ENCODE assay signal across 13 cellular contexts in genomic region chr18:74289946-74290478, GRCh38. TPM values are rescaled to one million over a fixed set of nuclear protein-coding genes. Genes with fewer than 3 reads are reported as not detected.
DNase-seq lines count a peak whose midpoint lies in the region; ATAC-seq and TF ChIP-seq lines count a peak whose summit lies in the region.
"Had no signal": no experiment of that assay in that cellular context is flagged by ENCODE, and none has a peak within 500 bp of the region (broad histone marks: within the 10 kb centered on the region; RNA-seq: fewer than 3 reads in every experiment).

No MANE protein-coding gene starts in this region.

- no peaks in the 10 kb centered on the region for H3K9me3 ChIP-seq in liver (ENCODE audit: control insufficient read depth in 4 of 4, low read length in 3 of 4)
- H3K9me3 ChIP-seq in transverse colon = no peaks in the 10 kb centered on the region
- no peaks in the 10 kb centered on the region for H3K9me3 ChIP-seq in aorta (ENCODE audit: control insufficient read depth, low read length)
- H3K9me3 ChIP-seq: ascending aorta, mucosa of descending colon had no signal

- no peak for TF ChIP-seq POLR2A in transverse colon (IDR thresholded peaks at IDR 0.05)

- peak overlapping the region; percentile 82 to 83 for H3K27ac ChIP-seq in liver (ENCODE audit: low read depth in 1 of 2, low read length in 2 of 2)
- H3K27ac ChIP-seq in transverse colon = peak overlapping the region; percentile 81 to 91 (median 86)
- no peak overlapping the region for H3K27ac ChIP-seq in aorta (ENCODE audit: low read depth in 1 of 2, low read length in 2 of 2)

- no peaks in the 10 kb centered on the region for H3K27me3 Mint-ChIP-seq in activated naive CD8-positive, alpha-beta T cell treated with anti-CD3 and anti-CD28 coated beads for 36 hours

- 37% methylated on average over 9 of the region's 9 CpGs for WGBS in liver
- 92% methylated on average over 6 to 9 of the region's 9 CpGs for WGBS in transverse colon (ENCODE audit: low coverage in 1 of 2), 2 donors
- 95 to 97% methylated on average over 9 of the region's 9 CpGs for WGBS in aorta, 2 donors

- peaks cover 5% of the 10 kb centered on the region for H3K36me3 Mint-ChIP-seq in activated naive CD8-positive, alpha-beta T cell treated with anti-CD3 and anti-CD28 coated beads for 36 hours

- in situ Hi-C loops in transverse colon (cut with MboI; ENCODE audit: low pct_ligation_motif_present in 1 of 4, low pct_unique_long_range_greater_than_20kb in 1 of 4, low sequenced_read_pairs in 3 of 4) = no loop called here

- no peaks in the 10 kb centered on the region for H3K9me3 Mint-ChIP-seq in activated naive CD8-positive, alpha-beta T cell treated with anti-CD3 and anti-CD28 coated beads for 36 hours

- H3K4me3 Mint-ChIP-seq in activated naive CD8-positive, alpha-beta T cell treated with anti-CD3 and anti-CD28 coated beads for 36 hours = peak overlapping the region; percentile 92

- DNase-seq in activated effector memory CD4-positive, alpha-beta T cell treated with anti-CD3 and anti-CD28 coated beads, Interleukin-2, amount 50 U/mL, for 16 hours = peak; percentile 33
- DNase-seq in activated effector memory CD4-positive, alpha-beta T cell treated with Interleukin-2 at 50 U/mL for 16 hours = no peak
- DNase-seq in activated naive CD8-positive, alpha-beta T cell treated with anti-CD3 and anti-CD28 coated beads for 36 hours = no peak
- DNase-seq in transverse colon (no peak), aorta (no peak), HPDE6-E6E7 (ENCODE audit: extremely low spot score) (no peak)
- DNase-seq: Kasumi-1, mucosa of descending colon had no signal

- peak overlapping the region; percentile 84 to 98 (median 94) for H3K4me3 ChIP-seq in liver (ENCODE audit: low read depth in 1 of 3, low read length in 3 of 3)
- H3K4me3 ChIP-seq in transverse colon = peak overlapping the region in 1 of 4 donors; percentile 61
- no peak overlapping the region for H3K4me3 ChIP-seq in aorta (ENCODE audit: low read length in 2 of 2)

- TF ChIP-seq RAD21 in liver (IDR thresholded peaks at IDR 0.05) = peak in 1 of 2 donors; percentile 17

- ATAC-seq in aorta (ENCODE audit: low FRiP score) (no peak), HG03097 (IDR thresholded peaks at IDR 0.05; ENCODE audit: low FRiP score, unreplicated experiment) (no peak)

- H3K27ac Mint-ChIP-seq in activated naive CD8-positive, alpha-beta T cell treated with anti-CD3 and anti-CD28 coated beads for 36 hours = no peak overlapping the region

- H3K9ac ChIP-seq in liver (ENCODE audit: low read depth in 1 of 2, low read length in 2 of 2) = peak overlapping the region; percentile 63 to 89

- H3K27me3 ChIP-seq in liver (ENCODE audit: control insufficient read depth in 4 of 4, insufficient read depth in 4 of 4, low read length in 3 of 4) = no peaks in the 10 kb centered on the region
- no peaks in the 10 kb centered on the region for H3K27me3 ChIP-seq in transverse colon
- H3K27me3 ChIP-seq in aorta (ENCODE audit: control insufficient read depth in 1 of 2, insufficient read depth in 2 of 2, low read length in 1 of 2) = no peaks in the 10 kb centered on the region
- H3K27me3 ChIP-seq: ascending aorta had no signal

- no peak for TF ChIP-seq CTCF in liver (IDR thresholded peaks at IDR 0.05; ENCODE audit: low read depth, low read length, missing input control)
- no peak for TF ChIP-seq CTCF in transverse colon (IDR thresholded peaks at IDR 0.05)

- peaks cover 14% of the 10 kb centered on the region for H3K4me1 Mint-ChIP-seq in activated naive CD8-positive, alpha-beta T cell treated with anti-CD3 and anti-CD28 coated beads for 36 hours

- peaks cover 2 to 40% (median 15%) of the 10 kb centered on the region in 4 donors for H3K4me1 ChIP-seq in liver (ENCODE audit: control insufficient read depth in 4 of 4, insufficient read depth in 4 of 4, low read length in 3 of 4)
- H3K4me1 ChIP-seq in transverse colon = peaks cover 0 to 36% (median 22%) of the 10 kb centered on the region in 4 donors
- H3K4me1 ChIP-seq in aorta (ENCODE audit: control insufficient read depth in 1 of 2, insufficient read depth in 2 of 2, low read length in 2 of 2) = peaks cover 0 to 2% of the 10 kb centered on the region in 2 donors

- H3K36me3 ChIP-seq in liver (ENCODE audit: control insufficient read depth in 4 of 4, insufficient read depth in 3 of 4, low read depth in 1 of 4, low read length in 3 of 4) = peaks cover 0 to 5% (median 2%) of the 10 kb centered on the region in 4 donors
- H3K36me3 ChIP-seq in transverse colon = no peaks in the 10 kb centered on the region
- H3K36me3 ChIP-seq in aorta (ENCODE audit: control insufficient read depth in 1 of 2, insufficient read depth in 2 of 2, low read length in 1 of 2) = no peaks in the 10 kb centered on the region
- H3K36me3 ChIP-seq: ascending aorta had no signal

- intact Hi-C loops in transverse colon (cut with DNase I; ENCODE audit: low total_unique reads) = loop anchor here (5.0 kb wide), 1 partner anchor 607 kb away; no protein-coding TSS in a partner anchor
- intact Hi-C loops in aorta (cut with DNase I) = loop anchor here (2.0 to 10.0 kb wide), 4 partner anchors 143 to 307 kb away; partner anchors contain the start of genes FBXO15 (in 2 of the 2), CNDP2 (in 1 of the 2), TIMM21 (in 1 of the 2) and ZNF407 (in 1 of the 2)

- no peak for TF ChIP-seq EP300 in transverse colon (IDR thresholded peaks at IDR 0.05; ENCODE audit: low read depth)

TF ChIP-seq in liver, 16 proteins besides CTCF, POLR2A, EP300 and RAD21 (continues in another document):
- peak; percentile 65 for TF ChIP-seq REST (IDR thresholded peaks at IDR 0.05)
- TF ChIP-seq HNF4A (conservative IDR thresholded peaks at IDR 0.05) = peak in 1 of 2 donors; percentile 28
- TF ChIP-seq RXRA (IDR thresholded peaks at IDR 0.05) = peak in 1 of 2 donors; percentile 39
- TF ChIP-seq YY1 (IDR thresholded peaks at IDR 0.05) = no peak
- TF ChIP-seq HNF4G (IDR thresholded peaks at IDR 0.05) = no peak
- TF ChIP-seq FOXA2 (IDR thresholded peaks at IDR 0.05) = no peak
- TF ChIP-seq, protein P1, sequence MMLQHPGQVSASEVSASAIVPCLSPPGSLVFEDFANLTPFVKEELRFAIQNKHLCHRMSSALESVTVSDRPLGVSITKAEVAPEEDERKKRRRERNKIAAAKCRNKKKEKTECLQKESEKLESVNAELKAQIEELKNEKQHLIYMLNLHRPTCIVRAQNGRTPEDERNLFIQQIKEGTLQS (IDR thresholded peaks at IDR 0.05) = no peak
- no peak for TF ChIP-seq SP1 (IDR thresholded peaks at IDR 0.05)
- TF ChIP-seq EGR1 (IDR thresholded peaks at IDR 0.05; ENCODE audit: low read depth in 2 of 2) = no peak
- TF ChIP-seq GABPA (IDR thresholded peaks at IDR 0.05 in 1 of 2, conservative IDR thresholded peaks at IDR 0.05 in 1 of 2) = no peak
- TF ChIP-seq JUND (IDR thresholded peaks at IDR 0.05) = no peak
- no peak for TF ChIP-seq FOXA1 (IDR thresholded peaks at IDR 0.05)
- TF ChIP-seq MAX (IDR thresholded peaks at IDR 0.05) = no peak
- peak; percentile 70 for TF ChIP-seq TAF1 (conservative IDR thresholded peaks at IDR 0.05)

RNA-seq across cellular contexts. Expression of gene CYB5A, which starts 1.8 kb away (rescaled TPM):
- 10 to 100 TPM; 48.5 to 51.5 TPM for total RNA-seq in activated naive CD8-positive, alpha-beta T cell treated with anti-CD3 and anti-CD28 coated beads for 36 hours
- total RNA-seq in liver (100 to 1,000 TPM; 277 to 605 TPM), transverse colon (100 to 1,000 TPM in 3 of 4 donors, 10 to 100 TPM in 1; 34.0 to 236 (median 173) TPM), aorta (10 to 100 TPM; 33.2 to 41.6 TPM)
- polyA plus RNA-seq in liver (1,000 to 10,000 TPM; 1,639 to 2,022 TPM), aorta (100 to 1,000 TPM in 1 of 2 donors, 10 to 100 TPM in 1; 92.8 to 276 TPM)

RNA-seq across cellular contexts. Expression of gene C18orf63, which starts 25.6 kb away (rescaled TPM):
- total RNA-seq in activated naive CD8-positive, alpha-beta T cell treated with anti-CD3 and anti-CD28 coated beads for 36 hours = not detected
- not detected for total RNA-seq in liver
- not detected for polyA plus RNA-seq in liver
- total RNA-seq in transverse colon = not detected
- total RNA-seq in aorta = not detected
- not detected for polyA plus RNA-seq in aorta
- total RNA-seq: ascending aorta; mucosa of descending colon; T-helper 1 cell treated with Interleukin-12 subunit alpha and Interleukin-12 subunit beta and Interleukin-4 antibody, amounts not matched to agents 30 ng/mL and 1 ng/mL, for 36 hours had no signal
- polyA plus RNA-seq: small intestine had no signal

Comparison
In these comparisons a context has a peak if more than half of its experiments do, and no peak if none do; other contexts are left out.
1. H3K27ac ChIP-seq: peak in liver (2 of 2) and transverse colon (4 of 4); none in aorta (0 of 2).
2. H3K4me3 ChIP-seq: peak in liver (3 of 3); none in aorta (0 of 2).